In genomic region chr2:233063269-233063975, GRCh38 we compare ENCODE assay signal across 8 cellular contexts. TPM values are rescaled to one million over a fixed set of nuclear protein-coding genes. Genes with fewer than 3 reads are reported as not detected.
DNase-seq lines count a peak whose midpoint lies in the region; ATAC-seq and TF ChIP-seq lines count a peak whose summit lies in the region.

No MANE protein-coding gene starts in this region.

- TF ChIP-seq POLR2A in GM15510 (IDR thresholded peaks at IDR 0.05; ENCODE audit: borderline replicate concordance, extremely low read depth, insufficient read length) (peak; percentile 93), erythroblast (IDR thresholded peaks at IDR 0.05; ENCODE audit: low read length) (no peak)

- no peaks in the 10 kb centered on the region for H3K27me3 Mint-ChIP-seq in IgD-negative memory B cell

- H3K4me1 Mint-ChIP-seq in IgD-negative memory B cell: peaks cover 35 to 40% (median 39%) of the 10 kb centered on the region in 3 donors

- peaks cover 9% of the 10 kb centered on the region for H3K36me3 Mint-ChIP-seq in IgD-negative memory B cell

- peaks cover 0 to 3% (median 0%) of the 10 kb centered on the region in 3 donors for H3K9me3 Mint-ChIP-seq in IgD-negative memory B cell

- DNase-seq in erythroblast (lab: John Stamatoyannopoulos, UW) (peak; percentile 35 to 41), NCI-H345 (lab: John Stamatoyannopoulos, UW) (no peak), amniotic stem cell (lab: John Stamatoyannopoulos, UW) (no peak), NCI-H187 treated with DMSO at 0.1 percent for 48 hours (lab: John Stamatoyannopoulos, UW) (no peak), T-helper 9 cell (no peak)

- peak; percentile 50 for ATAC-seq in GM21390 (IDR thresholded peaks at IDR 0.05; ENCODE audit: unreplicated experiment)

- H3K4me3 Mint-ChIP-seq in IgD-negative memory B cell: peak overlapping the region; percentile 92 to 99 (median 97)

- H3K27ac Mint-ChIP-seq in IgD-negative memory B cell: peak overlapping the region; percentile 88 to 99 (median 96)

RNA-seq across cellular contexts. Expression of gene INPP5D, which starts 3.3 kb away (rescaled TPM):
- polyA plus RNA-seq in IgD-negative memory B cell: 220 TPM

RNA-seq across cellular contexts. Expression of gene NEU2, which starts 30.9 kb away (rescaled TPM):
- not detected for polyA plus RNA-seq in IgD-negative memory B cell

RNA-seq across cellular contexts. Expression of gene NGEF, which starts 50.4 kb away (rescaled TPM):
- polyA plus RNA-seq in IgD-negative memory B cell: not detected

Comparison
In these comparisons a context has a peak if more than half of its experiments do, and no peak if none do; other contexts are left out.
1. DNase-seq: peak in erythroblast (2 of 2); none in NCI-H345 (single experiment), amniotic stem cell (single experiment), NCI-H187 treated with DMSO at 0.1 percent for 48 hours (single experiment) and T-helper 9 cell (single experiment).